10 cellular contexts compared by ENCODE assay signal in genomic region chr5:1793301-1793740, GRCh38. TPM values are rescaled to one million over a fixed set of nuclear protein-coding genes. Genes with fewer than 3 reads are reported as not detected.
DNase-seq lines count a peak whose midpoint lies in the region; ATAC-seq and TF ChIP-seq lines count a peak whose summit lies in the region.
"Had no signal": no experiment of that assay in that cellular context is flagged by ENCODE, and none has a peak within 500 bp of the region (broad histone marks: within the 10 kb centered on the region; RNA-seq: fewer than 3 reads in every experiment).

No MANE protein-coding gene starts in this region.

- H3K27ac ChIP-seq in left ventricle myocardium inferior (replicated peaks): peak overlapping the region; percentile 42
- H3K27ac ChIP-seq in right cardiac atrium (ENCODE audit: low read length): no peak overlapping the region
- H3K27ac ChIP-seq in lower lobe of right lung: peak overlapping the region; percentile 7
- H3K27ac ChIP-seq in aorta (ENCODE audit: low read depth in 1 of 2, low read length in 2 of 2): no peak overlapping the region
- H3K27ac ChIP-seq in SK-N-SH (ENCODE audit: low read depth in 2 of 2, low read length in 1 of 2): no peak overlapping the region

- ATAC-seq in right cardiac atrium (no peak), lower lobe of right lung (no peak), aorta (ENCODE audit: low FRiP score) (no peak), GM21423 (IDR thresholded peaks at IDR 0.05; ENCODE audit: unreplicated experiment) (no peak)

- no peaks in the 10 kb centered on the region for H4K20me1 ChIP-seq in SK-N-SH (ENCODE audit: insufficient read depth)

- H3K4me2 ChIP-seq in SK-N-SH: no peak overlapping the region

- H3K4me1 ChIP-seq in left ventricle myocardium inferior (peaks cover 48% of the 10 kb centered on the region), right cardiac atrium (ENCODE audit: control insufficient read depth, insufficient read depth, low read length) (no peaks in the 10 kb centered on the region), lower lobe of right lung (peaks cover 10% of the 10 kb centered on the region), aorta (ENCODE audit: control insufficient read depth in 1 of 2, insufficient read depth in 2 of 2, low read length in 2 of 2) (no peaks in the 10 kb centered on the region), SK-N-SH (ENCODE audit: control insufficient read depth in 1 of 2, insufficient read depth in 2 of 2, low read depth in 1 of 2, low read length in 1 of 2) (peaks cover 5 to 8% of the 10 kb centered on the region in 2 experiments; a peak in 2 of 4 replicates)

- WGBS in right cardiac atrium: 60% methylated on average over 10 of the region's 10 CpGs
- 38 to 41% methylated on average over 10 of the region's 10 CpGs for WGBS in aorta, 2 donors
- WGBS in SK-N-SH (ENCODE audit: low lambda C conversion rate): 77% methylated on average over 10 of the region's 10 CpGs

- DNase-seq in left ventricle myocardium inferior: no peak
- DNase-seq in right cardiac atrium: no peak
- DNase-seq in activated CD4-positive, alpha-beta T cell treated with anti-CD3 and anti-CD28 coated beads, Interleukin-2, amount 50 U/mL, for 48 hours: peak; percentile 56 to 70
- no peak for DNase-seq in lower lobe of right lung
- DNase-seq in aorta: peak; percentile 30 to 55
- no peak for DNase-seq in SK-N-SH
- DNase-seq in NCI-H1048 (lab: John Stamatoyannopoulos, UW): no peak
- DNase-seq: C1 segment of cervical spinal cord had no signal

- peaks cover 4% of the 10 kb centered on the region; the same call in 1 of the 2 replicates for H3K79me2 ChIP-seq in SK-N-SH (ENCODE audit: insufficient read depth)

- H3K9me3 ChIP-seq in left ventricle myocardium inferior (replicated peaks): no peaks in the 10 kb centered on the region
- H3K9me3 ChIP-seq in right cardiac atrium (ENCODE audit: control insufficient read depth, low read length): no peaks in the 10 kb centered on the region
- H3K9me3 ChIP-seq in lower lobe of right lung: no peaks in the 10 kb centered on the region
- H3K9me3 ChIP-seq in aorta (ENCODE audit: control insufficient read depth, low read length): no peaks in the 10 kb centered on the region
- no peaks in the 10 kb centered on the region for H3K9me3 ChIP-seq in SK-N-SH

- H3K4me3 ChIP-seq in left ventricle myocardium inferior (no peak overlapping the region), right cardiac atrium (ENCODE audit: low read length) (no peak overlapping the region), lower lobe of right lung (peak overlapping the region; percentile 5), aorta (ENCODE audit: low read length in 2 of 2) (no peak overlapping the region), SK-N-SH (ENCODE audit: low read depth in 2 of 2, low read length in 1 of 2) (no peak overlapping the region)
- H3K4me3 ChIP-seq: lung had no signal

- H3K9me2 ChIP-seq in SK-N-SH: no peaks in the 10 kb centered on the region

- no peaks in the 10 kb centered on the region for H3K27me3 ChIP-seq in left ventricle myocardium inferior (ENCODE audit: low read depth)
- H3K27me3 ChIP-seq in right cardiac atrium (ENCODE audit: control insufficient read depth, insufficient read depth): no peaks in the 10 kb centered on the region
- no peaks in the 10 kb centered on the region for H3K27me3 ChIP-seq in lower lobe of right lung (ENCODE audit: low read depth)
- no peaks in the 10 kb centered on the region for H3K27me3 ChIP-seq in aorta (ENCODE audit: control insufficient read depth in 1 of 2, insufficient read depth in 2 of 2, low read length in 1 of 2)
- no peaks in the 10 kb centered on the region for H3K27me3 ChIP-seq in SK-N-SH (ENCODE audit: insufficient read depth)

- peaks cover 18% of the 10 kb centered on the region for H3F3A ChIP-seq in SK-N-SH (replicated peaks; ENCODE audit: insufficient read depth)

- no peak overlapping the region for H2AFZ ChIP-seq in SK-N-SH (ENCODE audit: low read depth)

- H3K36me3 ChIP-seq in left ventricle myocardium inferior (peaks cover 22% of the 10 kb centered on the region), lower lobe of right lung (peaks cover 16% of the 10 kb centered on the region), aorta (ENCODE audit: control insufficient read depth in 1 of 2, insufficient read depth in 2 of 2, low read length in 1 of 2) (peaks cover 0 to 3% of the 10 kb centered on the region in 2 donors), SK-N-SH (replicated peaks in 1 of 2; ENCODE audit: control insufficient read depth in 1 of 2, insufficient read depth in 2 of 2, low read length in 1 of 2) (peaks cover 12 to 22% of the 10 kb centered on the region in 2 experiments)

- CTCF ChIA-PET in SK-N-SH (lab: Yijun Ruan, JAX): no interaction called here

- H3K9ac ChIP-seq in SK-N-SH: no peak overlapping the region

- intact Hi-C loops in left ventricle myocardium inferior (cut with micrococcal nuclease) (no loop called here), right cardiac atrium (cut with DNase I) (no loop called here), lower lobe of right lung (cut with DNase I) (no loop called here), aorta (cut with DNase I) (loop anchor here in 1 of 2 donors (10.0 kb wide), 1 partner anchor 449 kb away; the partner anchor contains the start of gene CLPTM1L)

- no peak for TF ChIP-seq EP300 in SK-N-SH (IDR thresholded peaks at IDR 0.05; ENCODE audit: borderline replicate concordance in 1 of 2, low read depth in 1 of 2, low read length in 1 of 2)

- TF ChIP-seq RAD21 in SK-N-SH (IDR thresholded peaks at IDR 0.05; ENCODE audit: low read length): no peak

- POLR2A ChIA-PET in SK-N-SH (lab: Yijun Ruan, JAX): no interaction called here

- TF ChIP-seq CTCF in left ventricle myocardium inferior (IDR thresholded peaks at IDR 0.05; ENCODE audit: borderline replicate concordance) (no peak), lower lobe of right lung (IDR thresholded peaks at IDR 0.05) (no peak), SK-N-SH (IDR thresholded peaks at IDR 0.05) (no peak)

TF ChIP-seq in SK-N-SH, 30 proteins besides CTCF, POLR2A, EP300 and RAD21:
- TF ChIP-seq JUND (IDR thresholded peaks at IDR 0.05): no peak
- TF ChIP-seq RCOR1 (IDR thresholded peaks at IDR 0.05; ENCODE audit: low read length): no peak
- TF ChIP-seq NFIC (IDR thresholded peaks at IDR 0.05; ENCODE audit: borderline replicate concordance): no peak
- TF ChIP-seq TAF1 (IDR thresholded peaks at IDR 0.05; ENCODE audit: borderline replicate concordance, low read depth, low read length): no peak
- TF ChIP-seq GABPA (IDR thresholded peaks at IDR 0.05; ENCODE audit: low read depth): no peak
- TF ChIP-seq USF1 (IDR thresholded peaks at IDR 0.05; ENCODE audit: borderline replicate concordance, low read depth): no peak
- no peak for TF ChIP-seq EZH2phosphoT487 (IDR thresholded peaks at IDR 0.05; ENCODE audit: borderline replicate concordance, low read depth)
- no peak for TF ChIP-seq TEAD4 (IDR thresholded peaks at IDR 0.05; ENCODE audit: borderline replicate concordance, insufficient read depth)
- no peak for TF ChIP-seq RXRA (IDR thresholded peaks at IDR 0.05; ENCODE audit: borderline replicate concordance, low read depth)

RNA-seq across cellular contexts. Expression of gene MRPL36, which starts 6.3 kb away (rescaled TPM):
- total RNA-seq in left ventricle myocardium inferior (57.4 TPM), right cardiac atrium (10 to 100 TPM; 40.8 to 51.3 (median 48.1) TPM), lower lobe of right lung (25.1 TPM), aorta (10 to 100 TPM; 25.1 to 28.5 TPM)
- polyA plus RNA-seq in right cardiac atrium (104 TPM), aorta (10 to 100 TPM; 49.5 to 62.2 TPM), SK-N-SH (2012; rRNA removed) (75.5 and 78.4 TPM in 2 replicates)
- 69.3 and 72.9 TPM in 2 replicates for polyA plus RNA-seq in SK-N-SH (2012; cell fraction: cytosol; rRNA removed)
- 34.4 and 36.3 TPM in 2 replicates for polyA plus RNA-seq in SK-N-SH (2012; cell fraction: nucleus; rRNA removed)

RNA-seq across cellular contexts. Expression of gene NDUFS6, which starts 7.9 kb away (rescaled TPM):
- total RNA-seq in left ventricle myocardium inferior (122 TPM), right cardiac atrium (10 to 100 TPM; 64.1 to 90.1 (median 76.8) TPM), lower lobe of right lung (21.3 TPM), aorta (10 to 100 TPM; 16.7 to 24.2 TPM)
- polyA plus RNA-seq in right cardiac atrium (216 TPM), aorta (10 to 100 TPM; 46.6 to 64.9 TPM), SK-N-SH (2012; rRNA removed) (142 and 316 TPM in 2 replicates)
- 231 and 263 TPM in 2 replicates for polyA plus RNA-seq in SK-N-SH (2012; cell fraction: cytosol; rRNA removed)
- 65.1 and 121 TPM in 2 replicates for polyA plus RNA-seq in SK-N-SH (2012; cell fraction: nucleus; rRNA removed)

Comparison
In these comparisons a context has a peak if more than half of its experiments do, and no peak if none do; other contexts are left out.
1. H3K27ac ChIP-seq: peak in left ventricle myocardium inferior (single experiment) and lower lobe of right lung (single experiment); none in right cardiac atrium (single experiment), aorta (0 of 2) and SK-N-SH (0 of 2).
2. DNase-seq: peak in activated CD4-positive, alpha-beta T cell treated with anti-CD3 and anti-CD28 coated beads, Interleukin-2, amount 50 U/mL, for 48 hours (2 of 2) and aorta (2 of 2); none in left ventricle myocardium inferior (single experiment), right cardiac atrium (0 of 3), lower lobe of right lung (single experiment), SK-N-SH (single experiment) and NCI-H1048 (single experiment).